14 cellular contexts compared by ENCODE assay signal in genomic region chr12:24996820-24997219, GRCh38.
"Had no signal": no experiment of that assay in that cellular context is flagged by ENCODE, and none has a peak within 500 bp of the region (broad histone marks: within the 10 kb centered on the region; RNA-seq: fewer than 3 reads in every experiment).

No MANE protein-coding gene starts in this region.

- H2AFZ ChIP-seq: parathyroid adenoma had no signal

- H3K27ac ChIP-seq: adrenal gland, esophagus muscularis mucosa, lower lobe of right lung, parathyroid adenoma had no signal

- H3K79me2 ChIP-seq: parathyroid adenoma had no signal

- H3K9me3 ChIP-seq: adrenal gland, esophagus muscularis mucosa, lower lobe of right lung had no signal

- H3K36me3 ChIP-seq: adrenal gland, esophagus muscularis mucosa, lower lobe of right lung had no signal

- H3K9me3 Mint-ChIP-seq: activated T-helper 17 cell treated with anti-CD3 and anti-CD28 coated beads, Interleukin-2, amount 50 U/mL, for 72 hours; naive thymus-derived CD4-positive, alpha-beta T cell; T-helper 2 cell treated with Interferon-gamma antibody and Interleukin-4, amounts not matched to agents 5 μg/mL and 100 μg/mL, for 36 hours had no signal

- FAIRE-seq: colon had no signal

- H3K9ac ChIP-seq: parathyroid adenoma had no signal

- H3K4me3 ChIP-seq: adrenal gland, esophagus muscularis mucosa, lower lobe of right lung had no signal

- ATAC-seq: lower lobe of right lung; naive thymus-derived CD4-positive, alpha-beta T cell had no signal

- H3K27ac Mint-ChIP-seq: activated T-helper 17 cell treated with anti-CD3 and anti-CD28 coated beads, Interleukin-2, amount 50 U/mL, for 72 hours; immature natural killer cell; naive thymus-derived CD4-positive, alpha-beta T cell; T-helper 2 cell treated with Interferon-gamma antibody and Interleukin-4, amounts not matched to agents 5 μg/mL and 100 μg/mL, for 36 hours had no signal

- H3K27me3 ChIP-seq: adrenal gland, esophagus muscularis mucosa had no signal

- H3K36me3 Mint-ChIP-seq: immature natural killer cell; naive thymus-derived CD4-positive, alpha-beta T cell had no signal

- H3K4me3 Mint-ChIP-seq: activated T-helper 17 cell treated with anti-CD3 and anti-CD28 coated beads, Interleukin-2, amount 50 U/mL, for 72 hours; immature natural killer cell; naive thymus-derived CD4-positive, alpha-beta T cell; T-helper 2 cell treated with Interferon-gamma antibody and Interleukin-4, amounts not matched to agents 5 μg/mL and 100 μg/mL, for 36 hours had no signal

- DNase-seq: activated naive CD4-positive, alpha-beta T cell treated with anti-CD3 and anti-CD28 coated beads, Interleukin-2, amount 50 U/mL, for 16 hours; adrenal gland; glutamatergic neuron; immature natural killer cell; lower lobe of right lung; midbrain; naive thymus-derived CD4-positive, alpha-beta T cell; stimulated activated CD4-positive, alpha-beta T cell treated with anti-CD3 and anti-CD28 coated beads, Interleukin-4, amount 100 ng/mL, for 4 hours; trophoblast cell had no signal

- H3K4me1 ChIP-seq: lower lobe of right lung, parathyroid adenoma had no signal
